ENCODE assay signal across 1 cellular context in genomic region chr4:151389799-151390198, GRCh38. TPM values are rescaled to one million over a fixed set of nuclear protein-coding genes. Genes with fewer than 3 reads are reported as not detected.
"Had no signal": no experiment of that assay in that cellular context is flagged by ENCODE, and none has a peak within 500 bp of the region (broad histone marks: within the 10 kb centered on the region; RNA-seq: fewer than 3 reads in every experiment).

No MANE protein-coding gene starts in this region.

RNA-seq across cellular contexts. Expression of gene FHIP1A, which starts 19.2 kb away (rescaled TPM):
- polyA plus RNA-seq: IgD-negative memory B cell had no signal
